Comparison of ENCODE assay signal across 1 cellular context in the genomic region with DNA sequence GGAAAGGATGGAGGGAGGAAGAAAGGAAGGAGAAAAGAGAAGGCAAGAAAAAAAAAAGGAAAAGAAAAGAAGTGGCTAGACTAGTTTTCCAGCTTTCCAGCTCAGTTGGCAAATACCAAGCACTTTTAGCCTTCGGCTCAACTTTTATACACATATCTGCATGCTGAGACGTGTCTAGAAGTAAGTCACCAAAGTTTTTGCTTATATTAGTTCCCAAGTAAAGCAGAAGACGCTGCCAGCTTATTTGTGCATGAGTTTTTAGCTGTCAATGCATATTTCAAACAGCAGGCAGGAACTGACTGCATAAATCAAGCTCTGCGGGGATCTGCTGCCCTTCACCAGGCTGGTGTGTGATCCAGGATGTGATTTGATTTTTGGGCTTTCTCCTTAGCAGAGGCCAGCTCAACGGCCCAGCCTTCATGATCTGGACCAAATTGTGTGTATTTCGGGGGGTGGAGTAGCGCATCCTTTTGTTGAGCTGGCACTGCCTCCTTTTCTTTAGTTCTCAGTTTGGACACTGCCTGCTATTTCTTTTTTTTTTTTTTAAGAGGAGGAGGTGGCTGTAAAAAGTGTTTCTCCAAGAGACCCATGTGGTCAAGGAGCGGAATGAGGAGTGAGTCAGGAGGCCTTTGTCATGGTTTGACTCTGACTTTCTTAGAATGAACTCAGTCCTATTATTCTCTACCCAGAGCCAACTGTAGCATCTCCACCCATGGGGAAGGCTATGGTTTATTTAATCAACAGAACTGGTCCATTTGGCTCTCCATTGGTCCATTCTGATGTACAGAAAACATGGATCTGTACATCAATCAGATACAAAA.
TF ChIP-seq lines count a peak whose summit lies in the region.

No MANE protein-coding gene starts in this region.

TF ChIP-seq in GM23338, 12 proteins besides CTCF, POLR2A, EP300 and RAD21 (continued from another document):
- TF ChIP-seq, protein P1, sequence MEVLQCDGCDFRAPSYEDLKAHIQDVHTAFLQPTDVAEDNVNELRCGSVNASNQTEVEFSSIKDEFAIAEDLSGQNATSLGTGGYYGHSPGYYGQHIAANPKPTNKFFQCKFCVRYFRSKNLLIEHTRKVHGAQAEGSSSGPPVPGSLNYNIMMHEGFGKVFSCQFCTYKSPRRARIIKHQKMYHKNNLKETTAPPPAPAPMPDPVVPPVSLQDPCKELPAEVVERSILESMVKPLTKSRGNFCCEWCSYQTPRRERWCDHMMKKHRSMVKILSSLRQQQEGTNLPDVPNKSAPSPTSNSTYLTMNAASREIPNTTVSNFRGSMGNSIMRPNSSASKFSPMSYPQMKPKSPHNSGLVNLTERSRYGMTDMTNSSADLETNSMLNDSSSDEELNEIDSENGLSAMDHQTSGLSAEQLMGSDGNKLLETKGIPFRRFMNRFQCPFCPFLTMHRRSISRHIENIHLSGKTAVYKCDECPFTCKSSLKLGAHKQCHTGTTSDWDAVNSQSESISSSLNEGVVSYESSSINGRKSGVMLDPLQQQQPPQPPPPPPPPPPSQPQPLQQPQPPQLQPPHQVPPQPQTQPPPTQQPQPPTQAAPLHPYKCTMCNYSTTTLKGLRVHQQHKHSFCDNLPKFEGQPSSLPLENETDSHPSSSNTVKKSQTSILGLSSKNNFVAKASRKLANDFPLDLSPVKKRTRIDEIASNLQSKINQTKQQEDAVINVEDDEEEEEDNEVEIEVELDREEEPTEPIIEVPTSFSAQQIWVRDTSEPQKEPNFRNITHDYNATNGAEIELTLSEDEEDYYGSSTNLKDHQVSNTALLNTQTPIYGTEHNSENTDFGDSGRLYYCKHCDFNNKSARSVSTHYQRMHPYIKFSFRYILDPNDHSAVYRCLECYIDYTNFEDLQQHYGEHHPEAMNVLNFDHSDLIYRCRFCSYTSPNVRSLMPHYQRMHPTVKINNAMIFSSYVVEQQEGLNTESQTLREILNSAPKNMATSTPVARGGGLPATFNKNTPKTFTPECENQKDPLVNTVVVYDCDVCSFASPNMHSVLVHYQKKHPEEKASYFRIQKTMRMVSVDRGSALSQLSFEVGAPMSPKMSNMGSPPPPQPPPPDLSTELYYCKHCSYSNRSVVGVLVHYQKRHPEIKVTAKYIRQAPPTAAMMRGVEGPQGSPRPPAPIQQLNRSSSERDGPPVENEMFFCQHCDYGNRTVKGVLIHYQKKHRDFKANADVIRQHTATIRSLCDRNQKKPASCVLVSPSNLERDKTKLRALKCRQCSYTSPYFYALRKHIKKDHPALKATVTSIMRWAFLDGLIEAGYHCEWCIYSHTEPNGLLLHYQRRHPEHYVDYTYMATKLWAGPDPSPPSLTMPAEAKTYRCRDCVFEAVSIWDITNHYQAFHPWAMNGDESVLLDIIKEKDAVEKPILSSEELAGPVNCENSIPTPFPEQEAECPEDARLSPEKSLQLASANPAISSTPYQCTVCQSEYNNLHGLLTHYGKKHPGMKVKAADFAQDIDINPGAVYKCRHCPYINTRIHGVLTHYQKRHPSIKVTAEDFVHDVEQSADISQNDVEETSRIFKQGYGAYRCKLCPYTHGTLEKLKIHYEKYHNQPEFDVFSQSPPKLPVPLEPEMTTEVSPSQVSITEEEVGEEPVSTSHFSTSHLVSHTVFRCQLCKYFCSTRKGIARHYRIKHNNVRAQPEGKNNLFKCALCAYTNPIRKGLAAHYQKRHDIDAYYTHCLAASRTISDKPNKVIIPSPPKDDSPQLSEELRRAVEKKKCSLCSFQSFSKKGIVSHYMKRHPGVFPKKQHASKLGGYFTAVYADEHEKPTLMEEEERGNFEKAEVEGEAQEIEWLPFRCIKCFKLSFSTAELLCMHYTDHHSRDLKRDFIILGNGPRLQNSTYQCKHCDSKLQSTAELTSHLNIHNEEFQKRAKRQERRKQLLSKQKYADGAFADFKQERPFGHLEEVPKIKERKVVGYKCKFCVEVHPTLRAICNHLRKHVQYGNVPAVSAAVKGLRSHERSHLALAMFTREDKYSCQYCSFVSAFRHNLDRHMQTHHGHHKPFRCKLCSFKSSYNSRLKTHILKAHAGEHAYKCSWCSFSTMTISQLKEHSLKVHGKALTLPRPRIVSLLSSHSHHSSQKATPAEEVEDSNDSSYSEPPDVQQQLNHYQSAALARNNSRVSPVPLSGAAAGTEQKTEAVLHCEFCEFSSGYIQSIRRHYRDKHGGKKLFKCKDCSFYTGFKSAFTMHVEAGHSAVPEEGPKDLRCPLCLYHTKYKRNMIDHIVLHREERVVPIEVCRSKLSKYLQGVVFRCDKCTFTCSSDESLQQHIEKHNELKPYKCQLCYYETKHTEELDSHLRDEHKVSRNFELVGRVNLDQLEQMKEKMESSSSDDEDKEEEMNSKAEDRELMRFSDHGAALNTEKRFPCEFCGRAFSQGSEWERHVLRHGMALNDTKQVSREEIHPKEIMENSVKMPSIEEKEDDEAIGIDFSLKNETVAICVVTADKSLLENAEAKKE (CRISPR knock-in tag; IDR thresholded peaks at IDR 0.05): no peak
- TF ChIP-seq EZH2 (IDR thresholded peaks at IDR 0.05; ENCODE audit: low read depth, unreplicated experiment): no peak
- no peak for TF ChIP-seq JUNB (IDR thresholded peaks at IDR 0.05; ENCODE audit: unreplicated experiment)
- no peak for TF ChIP-seq CREB1 (CRISPR knock-in tag; IDR thresholded peaks at IDR 0.05; ENCODE audit: low read depth)
- no peak for TF ChIP-seq STAT1 (IDR thresholded peaks at IDR 0.05; ENCODE audit: unreplicated experiment)
- no peak for TF ChIP-seq EZH2phosphoT487 (IDR thresholded peaks at IDR 0.05; ENCODE audit: unreplicated experiment)
- TF ChIP-seq, protein P2, sequence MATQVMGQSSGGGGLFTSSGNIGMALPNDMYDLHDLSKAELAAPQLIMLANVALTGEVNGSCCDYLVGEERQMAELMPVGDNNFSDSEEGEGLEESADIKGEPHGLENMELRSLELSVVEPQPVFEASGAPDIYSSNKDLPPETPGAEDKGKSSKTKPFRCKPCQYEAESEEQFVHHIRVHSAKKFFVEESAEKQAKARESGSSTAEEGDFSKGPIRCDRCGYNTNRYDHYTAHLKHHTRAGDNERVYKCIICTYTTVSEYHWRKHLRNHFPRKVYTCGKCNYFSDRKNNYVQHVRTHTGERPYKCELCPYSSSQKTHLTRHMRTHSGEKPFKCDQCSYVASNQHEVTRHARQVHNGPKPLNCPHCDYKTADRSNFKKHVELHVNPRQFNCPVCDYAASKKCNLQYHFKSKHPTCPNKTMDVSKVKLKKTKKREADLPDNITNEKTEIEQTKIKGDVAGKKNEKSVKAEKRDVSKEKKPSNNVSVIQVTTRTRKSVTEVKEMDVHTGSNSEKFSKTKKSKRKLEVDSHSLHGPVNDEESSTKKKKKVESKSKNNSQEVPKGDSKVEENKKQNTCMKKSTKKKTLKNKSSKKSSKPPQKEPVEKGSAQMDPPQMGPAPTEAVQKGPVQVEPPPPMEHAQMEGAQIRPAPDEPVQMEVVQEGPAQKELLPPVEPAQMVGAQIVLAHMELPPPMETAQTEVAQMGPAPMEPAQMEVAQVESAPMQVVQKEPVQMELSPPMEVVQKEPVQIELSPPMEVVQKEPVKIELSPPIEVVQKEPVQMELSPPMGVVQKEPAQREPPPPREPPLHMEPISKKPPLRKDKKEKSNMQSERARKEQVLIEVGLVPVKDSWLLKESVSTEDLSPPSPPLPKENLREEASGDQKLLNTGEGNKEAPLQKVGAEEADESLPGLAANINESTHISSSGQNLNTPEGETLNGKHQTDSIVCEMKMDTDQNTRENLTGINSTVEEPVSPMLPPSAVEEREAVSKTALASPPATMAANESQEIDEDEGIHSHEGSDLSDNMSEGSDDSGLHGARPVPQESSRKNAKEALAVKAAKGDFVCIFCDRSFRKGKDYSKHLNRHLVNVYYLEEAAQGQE (IDR thresholded peaks at IDR 0.05; ENCODE audit: unreplicated experiment): no peak
- TF ChIP-seq, protein P3, sequence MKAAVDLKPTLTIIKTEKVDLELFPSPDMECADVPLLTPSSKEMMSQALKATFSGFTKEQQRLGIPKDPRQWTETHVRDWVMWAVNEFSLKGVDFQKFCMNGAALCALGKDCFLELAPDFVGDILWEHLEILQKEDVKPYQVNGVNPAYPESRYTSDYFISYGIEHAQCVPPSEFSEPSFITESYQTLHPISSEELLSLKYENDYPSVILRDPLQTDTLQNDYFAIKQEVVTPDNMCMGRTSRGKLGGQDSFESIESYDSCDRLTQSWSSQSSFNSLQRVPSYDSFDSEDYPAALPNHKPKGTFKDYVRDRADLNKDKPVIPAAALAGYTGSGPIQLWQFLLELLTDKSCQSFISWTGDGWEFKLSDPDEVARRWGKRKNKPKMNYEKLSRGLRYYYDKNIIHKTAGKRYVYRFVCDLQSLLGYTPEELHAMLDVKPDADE (IDR thresholded peaks at IDR 0.05): no peak
- no peak for TF ChIP-seq ZNF114 (CRISPR knock-in tag; IDR thresholded peaks at IDR 0.05)
- no peak for TF ChIP-seq NANOG (IDR thresholded peaks at IDR 0.05; ENCODE audit: borderline replicate concordance)
